1 cellular context compared by ENCODE assay signal in the genomic region with DNA sequence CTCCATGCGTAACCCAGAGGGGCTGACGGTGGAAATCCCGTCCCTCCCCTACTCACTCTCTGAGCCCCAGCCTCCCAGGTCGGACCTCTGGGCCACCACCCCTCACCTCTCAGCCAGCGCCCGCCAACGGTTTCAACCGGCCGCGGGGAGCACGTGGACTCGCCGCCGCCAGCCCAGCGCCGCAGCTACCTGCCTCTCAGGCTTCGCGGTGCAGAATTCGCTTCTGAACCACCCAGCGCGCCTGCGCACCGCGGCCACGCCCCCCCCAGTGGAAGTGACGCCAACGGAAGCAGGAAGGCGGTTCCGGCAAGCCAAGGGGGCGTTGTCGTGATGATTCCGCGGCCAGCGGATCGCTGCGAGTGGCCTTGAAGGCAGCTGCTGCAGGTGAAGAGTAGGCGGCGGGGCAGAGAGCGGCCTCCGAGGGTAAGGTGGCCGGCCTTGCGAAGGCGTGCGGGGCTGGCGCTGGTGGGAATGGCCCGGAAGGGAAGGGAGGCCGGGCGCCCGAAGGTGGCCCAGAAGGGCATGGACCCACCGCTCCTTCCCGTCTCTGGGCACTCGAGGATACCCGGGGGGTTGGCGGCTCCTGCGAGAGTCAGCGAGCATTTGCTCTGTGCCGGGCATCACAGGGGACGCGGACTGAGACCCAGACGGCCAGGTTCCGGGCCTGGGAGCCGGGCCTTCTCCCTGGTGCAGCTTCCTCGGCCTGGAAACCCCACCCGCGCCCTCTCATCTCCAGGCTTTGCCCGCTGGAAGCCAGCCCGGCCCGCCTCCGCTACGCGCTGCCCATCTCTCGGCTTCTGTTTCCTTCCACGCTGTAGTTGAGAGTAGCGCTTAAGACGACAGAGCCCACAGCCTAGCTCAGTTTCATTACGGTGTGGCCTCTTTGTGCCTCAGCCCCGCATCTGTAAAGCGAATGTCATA.
A peak's percentile ranks its signal among the peaks of the same experiment; 100 is the strongest.
TF ChIP-seq lines count a peak whose summit lies in the region.

A gene with protein sequence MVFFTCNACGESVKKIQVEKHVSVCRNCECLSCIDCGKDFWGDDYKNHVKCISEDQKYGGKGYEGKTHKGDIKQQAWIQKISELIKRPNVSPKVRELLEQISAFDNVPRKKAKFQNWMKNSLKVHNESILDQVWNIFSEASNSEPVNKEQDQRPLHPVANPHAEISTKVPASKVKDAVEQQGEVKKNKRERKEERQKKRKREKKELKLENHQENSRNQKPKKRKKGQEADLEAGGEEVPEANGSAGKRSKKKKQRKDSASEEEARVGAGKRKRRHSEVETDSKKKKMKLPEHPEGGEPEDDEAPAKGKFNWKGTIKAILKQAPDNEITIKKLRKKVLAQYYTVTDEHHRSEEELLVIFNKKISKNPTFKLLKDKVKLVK (minus strand): TSS at position 225 of the 921 bp plus-strand sequence. CDS start 6,412 bp downstream, outside the sequence.
A gene with protein sequence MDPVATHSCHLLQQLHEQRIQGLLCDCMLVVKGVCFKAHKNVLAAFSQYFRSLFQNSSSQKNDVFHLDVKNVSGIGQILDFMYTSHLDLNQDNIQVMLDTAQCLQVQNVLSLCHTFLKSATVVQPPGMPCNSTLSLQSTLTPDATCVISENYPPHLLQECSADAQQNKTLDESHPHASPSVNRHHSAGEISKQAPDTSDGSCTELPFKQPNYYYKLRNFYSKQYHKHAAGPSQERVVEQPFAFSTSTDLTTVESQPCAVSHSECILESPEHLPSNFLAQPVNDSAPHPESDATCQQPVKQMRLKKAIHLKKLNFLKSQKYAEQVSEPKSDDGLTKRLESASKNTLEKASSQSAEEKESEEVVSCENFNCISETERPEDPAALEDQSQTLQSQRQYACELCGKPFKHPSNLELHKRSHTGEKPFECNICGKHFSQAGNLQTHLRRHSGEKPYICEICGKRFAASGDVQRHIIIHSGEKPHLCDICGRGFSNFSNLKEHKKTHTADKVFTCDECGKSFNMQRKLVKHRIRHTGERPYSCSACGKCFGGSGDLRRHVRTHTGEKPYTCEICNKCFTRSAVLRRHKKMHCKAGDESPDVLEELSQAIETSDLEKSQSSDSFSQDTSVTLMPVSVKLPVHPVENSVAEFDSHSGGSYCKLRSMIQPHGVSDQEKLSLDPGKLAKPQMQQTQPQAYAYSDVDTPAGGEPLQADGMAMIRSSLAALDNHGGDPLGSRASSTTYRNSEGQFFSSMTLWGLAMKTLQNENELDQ (plus strand): TSS at position 322 of the 921 bp plus-strand sequence. CDS start 9,695 bp downstream, outside the sequence.

TF ChIP-seq in HepG2, 621 proteins besides CTCF, POLR2A, EP300 and RAD21 (continued from another document and continues in another):
- TF ChIP-seq, protein P1, sequence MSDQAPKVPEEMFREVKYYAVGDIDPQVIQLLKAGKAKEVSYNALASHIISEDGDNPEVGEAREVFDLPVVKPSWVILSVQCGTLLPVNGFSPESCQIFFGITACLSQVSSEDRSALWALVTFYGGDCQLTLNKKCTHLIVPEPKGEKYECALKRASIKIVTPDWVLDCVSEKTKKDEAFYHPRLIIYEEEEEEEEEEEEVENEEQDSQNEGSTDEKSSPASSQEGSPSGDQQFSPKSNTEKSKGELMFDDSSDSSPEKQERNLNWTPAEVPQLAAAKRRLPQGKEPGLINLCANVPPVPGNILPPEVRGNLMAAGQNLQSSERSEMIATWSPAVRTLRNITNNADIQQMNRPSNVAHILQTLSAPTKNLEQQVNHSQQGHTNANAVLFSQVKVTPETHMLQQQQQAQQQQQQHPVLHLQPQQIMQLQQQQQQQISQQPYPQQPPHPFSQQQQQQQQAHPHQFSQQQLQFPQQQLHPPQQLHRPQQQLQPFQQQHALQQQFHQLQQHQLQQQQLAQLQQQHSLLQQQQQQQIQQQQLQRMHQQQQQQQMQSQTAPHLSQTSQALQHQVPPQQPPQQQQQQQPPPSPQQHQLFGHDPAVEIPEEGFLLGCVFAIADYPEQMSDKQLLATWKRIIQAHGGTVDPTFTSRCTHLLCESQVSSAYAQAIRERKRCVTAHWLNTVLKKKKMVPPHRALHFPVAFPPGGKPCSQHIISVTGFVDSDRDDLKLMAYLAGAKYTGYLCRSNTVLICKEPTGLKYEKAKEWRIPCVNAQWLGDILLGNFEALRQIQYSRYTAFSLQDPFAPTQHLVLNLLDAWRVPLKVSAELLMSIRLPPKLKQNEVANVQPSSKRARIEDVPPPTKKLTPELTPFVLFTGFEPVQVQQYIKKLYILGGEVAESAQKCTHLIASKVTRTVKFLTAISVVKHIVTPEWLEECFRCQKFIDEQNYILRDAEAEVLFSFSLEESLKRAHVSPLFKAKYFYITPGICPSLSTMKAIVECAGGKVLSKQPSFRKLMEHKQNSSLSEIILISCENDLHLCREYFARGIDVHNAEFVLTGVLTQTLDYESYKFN (CRISPR knock-in tag; conservative IDR thresholded peaks at IDR 0.05), result peak; percentile 50
- TF ChIP-seq ZNF138 (CRISPR knock-in tag; IDR thresholded peaks at IDR 0.05; ENCODE audit: low read depth) (no peak), JUN (CRISPR knock-in tag; IDR thresholded peaks at IDR 0.05) (no peak), ZNF468 (CRISPR knock-in tag; IDR thresholded peaks at IDR 0.05) (peak; percentile 93; the same call in 1 of the 2 replicates), NFYC (CRISPR knock-in tag; IDR thresholded peaks at IDR 0.05) (peak; percentile 35; the same call in 1 of the 2 replicates), ZNF232 (CRISPR knock-in tag; IDR thresholded peaks at IDR 0.05; ENCODE audit: borderline replicate concordance) (peak; percentile 72; the same call in 1 of the 2 replicates), NCOR1 (IDR thresholded peaks at IDR 0.05; ENCODE audit: borderline replicate concordance, low read length) (0 out of 2 replicates have a peak, but pooled peaks have one; percentile 8), ZNF674 (CRISPR knock-in tag; IDR thresholded peaks at IDR 0.05; ENCODE audit: low read depth) (no peak; the same call in 1 of the 2 replicates), MAZ (IDR thresholded peaks at IDR 0.05; ENCODE audit: borderline replicate concordance, low read depth, low read length) (peak; percentile 64; the same call in 1 of the 2 replicates), MAZ (CRISPR knock-in tag; IDR thresholded peaks at IDR 0.05; ENCODE audit: low read depth) (peak; percentile 87), ZFP36L1 (CRISPR knock-in tag; IDR thresholded peaks at IDR 0.05) (peak; percentile 92), NFYB (CRISPR knock-in tag; IDR thresholded peaks at IDR 0.05) (peak; percentile 23; the same call in 1 of the 2 replicates)
- TF ChIP-seq, protein P2, sequence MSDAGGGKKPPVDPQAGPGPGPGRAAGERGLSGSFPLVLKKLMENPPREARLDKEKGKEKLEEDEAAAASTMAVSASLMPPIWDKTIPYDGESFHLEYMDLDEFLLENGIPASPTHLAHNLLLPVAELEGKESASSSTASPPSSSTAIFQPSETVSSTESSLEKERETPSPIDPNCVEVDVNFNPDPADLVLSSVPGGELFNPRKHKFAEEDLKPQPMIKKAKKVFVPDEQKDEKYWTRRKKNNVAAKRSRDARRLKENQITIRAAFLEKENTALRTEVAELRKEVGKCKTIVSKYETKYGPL (CRISPR knock-in tag; IDR thresholded peaks at IDR 0.05), result no peak
- TF ChIP-seq, protein P3, sequence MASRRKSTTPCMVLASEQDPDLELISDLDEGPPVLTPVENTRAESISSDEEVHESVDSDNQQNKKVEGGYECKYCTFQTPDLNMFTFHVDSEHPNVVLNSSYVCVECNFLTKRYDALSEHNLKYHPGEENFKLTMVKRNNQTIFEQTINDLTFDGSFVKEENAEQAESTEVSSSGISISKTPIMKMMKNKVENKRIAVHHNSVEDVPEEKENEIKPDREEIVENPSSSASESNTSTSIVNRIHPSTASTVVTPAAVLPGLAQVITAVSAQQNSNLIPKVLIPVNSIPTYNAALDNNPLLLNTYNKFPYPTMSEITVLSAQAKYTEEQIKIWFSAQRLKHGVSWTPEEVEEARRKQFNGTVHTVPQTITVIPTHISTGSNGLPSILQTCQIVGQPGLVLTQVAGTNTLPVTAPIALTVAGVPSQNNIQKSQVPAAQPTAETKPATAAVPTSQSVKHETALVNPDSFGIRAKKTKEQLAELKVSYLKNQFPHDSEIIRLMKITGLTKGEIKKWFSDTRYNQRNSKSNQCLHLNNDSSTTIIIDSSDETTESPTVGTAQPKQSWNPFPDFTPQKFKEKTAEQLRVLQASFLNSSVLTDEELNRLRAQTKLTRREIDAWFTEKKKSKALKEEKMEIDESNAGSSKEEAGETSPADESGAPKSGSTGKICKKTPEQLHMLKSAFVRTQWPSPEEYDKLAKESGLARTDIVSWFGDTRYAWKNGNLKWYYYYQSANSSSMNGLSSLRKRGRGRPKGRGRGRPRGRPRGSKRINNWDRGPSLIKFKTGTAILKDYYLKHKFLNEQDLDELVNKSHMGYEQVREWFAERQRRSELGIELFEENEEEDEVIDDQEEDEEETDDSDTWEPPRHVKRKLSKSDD (CRISPR knock-in tag; IDR thresholded peaks at IDR 0.05; ENCODE audit: low read depth), result peak; percentile 77; the same call in 1 of the 2 replicates
- TF ChIP-seq, protein P4, sequence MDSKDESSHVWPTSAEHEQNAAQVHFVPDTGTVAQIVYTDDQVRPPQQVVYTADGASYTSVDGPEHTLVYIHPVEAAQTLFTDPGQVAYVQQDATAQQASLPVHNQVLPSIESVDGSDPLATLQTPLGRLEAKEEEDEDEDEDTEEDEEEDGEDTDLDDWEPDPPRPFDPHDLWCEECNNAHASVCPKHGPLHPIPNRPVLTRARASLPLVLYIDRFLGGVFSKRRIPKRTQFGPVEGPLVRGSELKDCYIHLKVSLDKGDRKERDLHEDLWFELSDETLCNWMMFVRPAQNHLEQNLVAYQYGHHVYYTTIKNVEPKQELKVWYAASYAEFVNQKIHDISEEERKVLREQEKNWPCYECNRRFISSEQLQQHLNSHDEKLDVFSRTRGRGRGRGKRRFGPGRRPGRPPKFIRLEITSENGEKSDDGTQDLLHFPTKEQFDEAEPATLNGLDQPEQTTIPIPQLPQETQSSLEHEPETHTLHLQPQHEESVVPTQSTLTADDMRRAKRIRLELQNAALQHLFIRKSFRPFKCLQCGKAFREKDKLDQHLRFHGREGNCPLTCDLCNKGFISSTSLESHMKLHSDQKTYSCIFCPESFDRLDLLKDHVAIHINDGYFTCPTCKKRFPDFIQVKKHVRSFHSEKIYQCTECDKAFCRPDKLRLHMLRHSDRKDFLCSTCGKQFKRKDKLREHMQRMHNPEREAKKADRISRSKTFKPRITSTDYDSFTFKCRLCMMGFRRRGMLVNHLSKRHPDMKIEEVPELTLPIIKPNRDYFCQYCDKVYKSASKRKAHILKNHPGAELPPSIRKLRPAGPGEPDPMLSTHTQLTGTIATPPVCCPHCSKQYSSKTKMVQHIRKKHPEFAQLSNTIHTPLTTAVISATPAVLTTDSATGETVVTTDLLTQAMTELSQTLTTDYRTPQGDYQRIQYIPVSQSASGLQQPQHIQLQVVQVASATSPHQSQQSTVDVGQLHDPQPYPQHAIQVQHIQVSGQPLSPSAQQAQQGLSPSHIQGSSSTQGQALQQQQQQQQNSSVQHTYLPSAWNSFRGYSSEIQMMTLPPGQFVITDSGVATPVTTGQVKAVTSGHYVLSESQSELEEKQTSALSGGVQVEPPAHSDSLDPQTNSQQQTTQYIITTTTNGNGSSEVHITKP (CRISPR knock-in tag; IDR thresholded peaks at IDR 0.05; ENCODE audit: low read depth), result no peak
- TF ChIP-seq, protein P5, sequence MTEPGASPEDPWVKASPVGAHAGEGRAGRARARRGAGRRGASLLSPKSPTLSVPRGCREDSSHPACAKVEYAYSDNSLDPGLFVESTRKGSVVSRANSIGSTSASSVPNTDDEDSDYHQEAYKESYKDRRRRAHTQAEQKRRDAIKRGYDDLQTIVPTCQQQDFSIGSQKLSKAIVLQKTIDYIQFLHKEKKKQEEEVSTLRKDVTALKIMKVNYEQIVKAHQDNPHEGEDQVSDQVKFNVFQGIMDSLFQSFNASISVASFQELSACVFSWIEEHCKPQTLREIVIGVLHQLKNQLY (CRISPR knock-in tag; IDR thresholded peaks at IDR 0.05), result no peak
- TF ChIP-seq, protein P6, sequence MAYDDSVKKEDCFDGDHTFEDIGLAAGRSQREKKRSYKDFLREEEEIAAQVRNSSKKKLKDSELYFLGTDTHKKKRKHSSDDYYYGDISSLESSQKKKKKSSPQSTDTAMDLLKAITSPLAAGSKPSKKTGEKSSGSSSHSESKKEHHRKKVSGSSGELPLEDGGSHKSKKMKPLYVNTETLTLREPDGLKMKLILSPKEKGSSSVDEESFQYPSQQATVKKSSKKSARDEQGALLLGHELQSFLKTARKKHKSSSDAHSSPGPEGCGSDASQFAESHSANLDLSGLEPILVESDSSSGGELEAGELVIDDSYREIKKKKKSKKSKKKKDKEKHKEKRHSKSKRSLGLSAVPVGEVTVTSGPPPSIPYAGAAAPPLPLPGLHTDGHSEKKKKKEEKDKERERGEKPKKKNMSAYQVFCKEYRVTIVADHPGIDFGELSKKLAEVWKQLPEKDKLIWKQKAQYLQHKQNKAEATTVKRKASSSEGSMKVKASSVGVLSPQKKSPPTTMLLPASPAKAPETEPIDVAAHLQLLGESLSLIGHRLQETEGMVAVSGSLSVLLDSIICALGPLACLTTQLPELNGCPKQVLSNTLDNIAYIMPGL (CRISPR knock-in tag; IDR thresholded peaks at IDR 0.05; ENCODE audit: borderline replicate concordance in 1 of 2, low read depth in 1 of 2), result peak; percentile 78; a peak in 3 of 4 replicates
- TF ChIP-seq, protein P7, sequence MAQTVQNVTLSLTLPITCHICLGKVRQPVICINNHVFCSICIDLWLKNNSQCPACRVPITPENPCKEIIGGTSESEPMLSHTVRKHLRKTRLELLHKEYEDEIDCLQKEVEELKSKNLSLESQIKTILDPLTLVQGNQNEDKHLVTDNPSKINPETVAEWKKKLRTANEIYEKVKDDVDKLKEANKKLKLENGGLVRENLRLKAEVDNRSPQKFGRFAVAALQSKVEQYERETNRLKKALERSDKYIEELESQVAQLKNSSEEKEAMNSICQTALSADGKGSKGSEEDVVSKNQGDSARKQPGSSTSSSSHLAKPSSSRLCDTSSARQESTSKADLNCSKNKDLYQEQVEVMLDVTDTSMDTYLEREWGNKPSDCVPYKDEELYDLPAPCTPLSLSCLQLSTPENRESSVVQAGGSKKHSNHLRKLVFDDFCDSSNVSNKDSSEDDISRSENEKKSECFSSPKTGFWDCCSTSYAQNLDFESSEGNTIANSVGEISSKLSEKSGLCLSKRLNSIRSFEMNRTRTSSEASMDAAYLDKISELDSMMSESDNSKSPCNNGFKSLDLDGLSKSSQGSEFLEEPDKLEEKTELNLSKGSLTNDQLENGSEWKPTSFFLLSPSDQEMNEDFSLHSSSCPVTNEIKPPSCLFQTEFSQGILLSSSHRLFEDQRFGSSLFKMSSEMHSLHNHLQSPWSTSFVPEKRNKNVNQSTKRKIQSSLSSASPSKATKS (CRISPR knock-in tag; IDR thresholded peaks at IDR 0.05), result no peak
- TF ChIP-seq, protein P8, sequence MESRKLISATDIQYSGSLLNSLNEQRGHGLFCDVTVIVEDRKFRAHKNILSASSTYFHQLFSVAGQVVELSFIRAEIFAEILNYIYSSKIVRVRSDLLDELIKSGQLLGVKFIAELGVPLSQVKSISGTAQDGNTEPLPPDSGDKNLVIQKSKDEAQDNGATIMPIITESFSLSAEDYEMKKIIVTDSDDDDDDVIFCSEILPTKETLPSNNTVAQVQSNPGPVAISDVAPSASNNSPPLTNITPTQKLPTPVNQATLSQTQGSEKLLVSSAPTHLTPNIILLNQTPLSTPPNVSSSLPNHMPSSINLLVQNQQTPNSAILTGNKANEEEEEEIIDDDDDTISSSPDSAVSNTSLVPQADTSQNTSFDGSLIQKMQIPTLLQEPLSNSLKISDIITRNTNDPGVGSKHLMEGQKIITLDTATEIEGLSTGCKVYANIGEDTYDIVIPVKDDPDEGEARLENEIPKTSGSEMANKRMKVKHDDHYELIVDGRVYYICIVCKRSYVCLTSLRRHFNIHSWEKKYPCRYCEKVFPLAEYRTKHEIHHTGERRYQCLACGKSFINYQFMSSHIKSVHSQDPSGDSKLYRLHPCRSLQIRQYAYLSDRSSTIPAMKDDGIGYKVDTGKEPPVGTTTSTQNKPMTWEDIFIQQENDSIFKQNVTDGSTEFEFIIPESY (CRISPR knock-in tag; IDR thresholded peaks at IDR 0.05), result no peak
- TF ChIP-seq, protein P9, sequence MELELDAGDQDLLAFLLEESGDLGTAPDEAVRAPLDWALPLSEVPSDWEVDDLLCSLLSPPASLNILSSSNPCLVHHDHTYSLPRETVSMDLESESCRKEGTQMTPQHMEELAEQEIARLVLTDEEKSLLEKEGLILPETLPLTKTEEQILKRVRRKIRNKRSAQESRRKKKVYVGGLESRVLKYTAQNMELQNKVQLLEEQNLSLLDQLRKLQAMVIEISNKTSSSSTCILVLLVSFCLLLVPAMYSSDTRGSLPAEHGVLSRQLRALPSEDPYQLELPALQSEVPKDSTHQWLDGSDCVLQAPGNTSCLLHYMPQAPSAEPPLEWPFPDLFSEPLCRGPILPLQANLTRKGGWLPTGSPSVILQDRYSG (CRISPR knock-in tag; IDR thresholded peaks at IDR 0.05), result no peak
